Comparison of ENCODE assay signal across 27 cellular contexts in the genomic region with DNA sequence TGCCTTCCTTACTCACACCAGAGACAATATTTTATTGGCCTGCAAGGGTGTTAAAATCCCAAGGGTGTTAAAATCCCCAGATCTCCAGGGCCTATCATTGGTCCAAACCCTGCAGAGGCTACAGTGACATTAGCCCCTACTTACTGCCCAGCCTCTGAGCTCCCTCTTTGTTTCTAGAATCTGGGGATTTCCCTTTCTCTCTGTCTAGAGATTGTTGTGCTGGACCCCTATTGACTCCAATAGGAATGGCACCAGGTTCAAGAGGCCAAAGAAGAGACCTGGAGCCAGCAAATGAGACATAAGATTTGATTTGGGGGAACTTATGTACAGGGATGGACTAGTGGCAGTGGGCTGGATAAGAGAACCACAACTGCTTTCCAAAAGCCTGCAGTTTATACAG.
"Had no signal": no experiment of that assay in that cellular context is flagged by ENCODE, and none has a peak within 500 bp of the region (broad histone marks: within the 10 kb centered on the region; RNA-seq: fewer than 3 reads in every experiment).

No MANE protein-coding gene starts in this region.

- H3K4me3 ChIP-seq: colonic mucosa, dorsolateral prefrontal cortex, heart right ventricle, lower lobe of right lung, mucosa of descending colon, sigmoid colon, thyroid gland had no signal

- H3K9me3 ChIP-seq: colonic mucosa, lower lobe of right lung, mucosa of descending colon, sigmoid colon, thyroid gland had no signal

- H3K27ac ChIP-seq: colonic mucosa, heart right ventricle, lower lobe of right lung, sigmoid colon had no signal

- H3K36me3 Mint-ChIP-seq: activated naive CD4-positive, alpha-beta T cell treated with anti-CD3 and anti-CD28 coated beads, Interleukin-2, amount 50 U/mL, for 24 hours; natural killer cell treated with Interleukin-12 subunit alpha and Interleukin-12 subunit beta and Interleukin-15 and Interleukin-18, amount 100 ng/mL, for 72 hours; stimulated activated memory B cell treated with anti-CD40 and anti-IgM and Interleukin-4, amounts not matched to agents 10 μg/mL and 1 μg/mL and 100 μg/mL, for 72 hours had no signal

- H3K36me3 ChIP-seq: colonic mucosa, heart right ventricle, lower lobe of right lung, sigmoid colon, thyroid gland had no signal

- FAIRE-seq: small intestine had no signal

- H3K9me3 Mint-ChIP-seq: activated B cell treated with CpG ODN at 0.5 μM for 24 hours; activated CD8-positive, alpha-beta T cell treated with anti-CD3 and anti-CD28 coated beads for 36 hours; activated naive CD4-positive, alpha-beta T cell treated with anti-CD3 and anti-CD28 coated beads, Interleukin-2, amount 50 U/mL, for 24 hours; activated naive CD8-positive, alpha-beta T cell treated with anti-CD3 and anti-CD28 coated beads, Interleukin-2, amount 50 U/mL, for 24 hours; activated T-cell treated with anti-CD3 and anti-CD28 coated beads, Interleukin-2, amount 50 U/mL, for 4 hours; activated T-helper 17 cell treated with anti-CD3 and anti-CD28 coated beads, Interleukin-2, amount 50 U/mL, for 72 hours; effector memory CD8-positive, alpha-beta T cell; natural killer cell treated with Interleukin-12 subunit alpha and Interleukin-12 subunit beta and Interleukin-15 and Interleukin-18, amount 100 ng/mL, for 72 hours; stimulated activated memory B cell treated with anti-CD40 and anti-IgM and Interleukin-4, amounts not matched to agents 10 μg/mL and 1 μg/mL and 100 μg/mL, for 72 hours; stimulated activated naive CD8-positive, alpha-beta T cell treated with anti-CD3 and anti-CD28 coated beads, Interleukin-15, amount 100 ng/mL, for 72 hours had no signal

- DNase-seq: activated B cell treated with CpG ODN at 0.5 μM for 24 hours; activated CD4-positive, alpha-beta T cell treated with anti-CD3 and anti-CD28 coated beads, Interleukin-2, amount 50 U/mL, for 1 hour; activated CD8-positive, alpha-beta T cell treated with anti-CD3 and anti-CD28 coated beads for 36 hours; activated naive CD8-positive, alpha-beta T cell treated with anti-CD3 and anti-CD28 coated beads, Interleukin-2, amount 50 U/mL, for 24 hours; activated T-cell treated with anti-CD3 and anti-CD28 coated beads, Interleukin-2, amount 50 U/mL, for 4 hours; colonic mucosa; dorsolateral prefrontal cortex; effector memory CD8-positive, alpha-beta T cell; foreskin fibroblast; heart right ventricle; lower lobe of right lung; mucosa of descending colon; retina; sigmoid colon; small intestine; stimulated activated CD4-positive, alpha-beta T cell treated with anti-CD3 and anti-CD28 coated beads, Interleukin-4, amount 100 ng/mL, for 4 hours; stimulated activated CD8-positive, alpha-beta memory T cell treated with anti-CD3 and anti-CD28 coated beads, Interleukin-4, amount 100 ng/mL, for 48 hours; stimulated activated naive CD8-positive, alpha-beta T cell treated with anti-CD3 and anti-CD28 coated beads, Interleukin-15, amount 100 ng/mL, for 72 hours; substantia nigra; T-helper 2 cell; thyroid gland had no signal

- H3K27ac Mint-ChIP-seq: activated B cell treated with CpG ODN at 0.5 μM for 24 hours; activated CD8-positive, alpha-beta T cell treated with anti-CD3 and anti-CD28 coated beads for 36 hours; activated naive CD4-positive, alpha-beta T cell treated with anti-CD3 and anti-CD28 coated beads, Interleukin-2, amount 50 U/mL, for 24 hours; activated naive CD8-positive, alpha-beta T cell treated with anti-CD3 and anti-CD28 coated beads, Interleukin-2, amount 50 U/mL, for 24 hours; activated T-helper 17 cell treated with anti-CD3 and anti-CD28 coated beads, Interleukin-2, amount 50 U/mL, for 72 hours; effector memory CD8-positive, alpha-beta T cell; natural killer cell treated with Interleukin-12 subunit alpha and Interleukin-12 subunit beta and Interleukin-15 and Interleukin-18, amount 100 ng/mL, for 72 hours; progenitor cell of endocrine pancreas; stimulated activated memory B cell treated with anti-CD40 and anti-IgM and Interleukin-4, amounts not matched to agents 10 μg/mL and 1 μg/mL and 100 μg/mL, for 72 hours; stimulated activated naive CD8-positive, alpha-beta T cell treated with anti-CD3 and anti-CD28 coated beads, Interleukin-15, amount 100 ng/mL, for 72 hours had no signal

- H3K27me3 Mint-ChIP-seq: activated CD8-positive, alpha-beta T cell treated with anti-CD3 and anti-CD28 coated beads for 36 hours; activated naive CD4-positive, alpha-beta T cell treated with anti-CD3 and anti-CD28 coated beads, Interleukin-2, amount 50 U/mL, for 24 hours; progenitor cell of endocrine pancreas; stimulated activated memory B cell treated with anti-CD40 and anti-IgM and Interleukin-4, amounts not matched to agents 10 μg/mL and 1 μg/mL and 100 μg/mL, for 72 hours had no signal

- H3K4me1 ChIP-seq: colonic mucosa, lower lobe of right lung, sigmoid colon had no signal

- H3K27me3 ChIP-seq: colonic mucosa, dorsolateral prefrontal cortex, heart right ventricle, sigmoid colon, thyroid gland had no signal

- H3K4me3 Mint-ChIP-seq: activated B cell treated with CpG ODN at 0.5 μM for 24 hours; activated CD8-positive, alpha-beta T cell treated with anti-CD3 and anti-CD28 coated beads for 36 hours; activated naive CD4-positive, alpha-beta T cell treated with anti-CD3 and anti-CD28 coated beads, Interleukin-2, amount 50 U/mL, for 24 hours; activated naive CD8-positive, alpha-beta T cell treated with anti-CD3 and anti-CD28 coated beads, Interleukin-2, amount 50 U/mL, for 24 hours; activated T-cell treated with anti-CD3 and anti-CD28 coated beads, Interleukin-2, amount 50 U/mL, for 4 hours; activated T-helper 17 cell treated with anti-CD3 and anti-CD28 coated beads, Interleukin-2, amount 50 U/mL, for 72 hours; effector memory CD8-positive, alpha-beta T cell; natural killer cell treated with Interleukin-12 subunit alpha and Interleukin-12 subunit beta and Interleukin-15 and Interleukin-18, amount 100 ng/mL, for 72 hours; stimulated activated memory B cell treated with anti-CD40 and anti-IgM and Interleukin-4, amounts not matched to agents 10 μg/mL and 1 μg/mL and 100 μg/mL, for 72 hours; stimulated activated naive CD8-positive, alpha-beta T cell treated with anti-CD3 and anti-CD28 coated beads, Interleukin-15, amount 100 ng/mL, for 72 hours had no signal

- ATAC-seq: activated CD8-positive, alpha-beta T cell treated with anti-CD3 and anti-CD28 coated beads for 36 hours; activated naive CD8-positive, alpha-beta T cell treated with anti-CD3 and anti-CD28 coated beads, Interleukin-2, amount 50 U/mL, for 24 hours; activated T-cell treated with anti-CD3 and anti-CD28 coated beads, Interleukin-2, amount 50 U/mL, for 4 hours; activated T-helper 17 cell treated with anti-CD3 and anti-CD28 coated beads, Interleukin-2, amount 50 U/mL, for 72 hours; effector memory CD8-positive, alpha-beta T cell; esophagus mucosa; heart right ventricle; lower lobe of right lung; mucosa of descending colon; natural killer cell treated with Interleukin-12 subunit alpha and Interleukin-12 subunit beta and Interleukin-15 and Interleukin-18, amount 100 ng/mL, for 72 hours; stimulated activated memory B cell treated with anti-CD40 and anti-IgM and Interleukin-4, amounts not matched to agents 10 μg/mL and 1 μg/mL and 100 μg/mL, for 72 hours; stimulated activated naive CD8-positive, alpha-beta T cell treated with anti-CD3 and anti-CD28 coated beads, Interleukin-15, amount 100 ng/mL, for 72 hours had no signal
